ENCODE assay signal across 9 cellular contexts in genomic region chr17:82107341-82107860, GRCh38. TPM values are rescaled to one million over a fixed set of nuclear protein-coding genes. Genes with fewer than 3 reads are reported as not detected.
DNase-seq lines count a peak whose midpoint lies in the region; ATAC-seq and TF ChIP-seq lines count a peak whose summit lies in the region.
"Had no signal": no experiment of that assay in that cellular context is flagged by ENCODE, and none has a peak within 500 bp of the region (broad histone marks: within the 10 kb centered on the region; RNA-seq: fewer than 3 reads in every experiment).

No MANE protein-coding gene starts in this region.

- peaks cover 31% of the 10 kb centered on the region for H3K4me1 ChIP-seq in cardiac muscle cell (ENCODE audit: low read depth)
- peaks cover 0 to 32% of the 10 kb centered on the region in 2 donors for H3K4me1 ChIP-seq in right atrium auricular region
- peaks cover 40% of the 10 kb centered on the region for H3K4me1 ChIP-seq in RWPE2 (ENCODE audit: insufficient read depth, poor library complexity, severe bottlenecking)
- H3K4me1 ChIP-seq in left ventricle myocardium inferior: peaks cover 30% of the 10 kb centered on the region
- peaks cover 13 to 39% (median 25%) of the 10 kb centered on the region in 4 donors for H3K4me1 ChIP-seq in transverse colon
- peaks cover 13 to 16% of the 10 kb centered on the region in 2 donors for H3K4me1 ChIP-seq in ascending aorta

- peak overlapping the region; percentile 47 for H3K27ac ChIP-seq in cardiac muscle cell
- H3K27ac ChIP-seq in right atrium auricular region: no peak overlapping the region
- peak overlapping the region; percentile 68 for H3K27ac ChIP-seq in RWPE2 (ENCODE audit: poor library complexity, severe bottlenecking)
- H3K27ac ChIP-seq in left ventricle myocardium inferior (replicated peaks): no peak overlapping the region
- peak overlapping the region; percentile 81 to 89 (median 84) for H3K27ac ChIP-seq in transverse colon
- peak overlapping the region in 1 of 2 donors; percentile 71 for H3K27ac ChIP-seq in ascending aorta
- H3K27ac ChIP-seq: ovary had no signal

- WGBS in transverse colon (ENCODE audit: low coverage in 1 of 2), 2 donors: 88% methylated on average over 23 of the region's 24 CpGs; no CpG with 5 or more reads in 1 of the 2 donors

- in situ Hi-C loops in transverse colon (cut with MboI; ENCODE audit: low pct_ligation_motif_present in 1 of 4, low pct_unique_long_range_greater_than_20kb in 1 of 4, low sequenced_read_pairs in 3 of 4): no loop called here

- H3K9me3 ChIP-seq in cardiac muscle cell (ENCODE audit: low read depth): no peaks in the 10 kb centered on the region
- no peaks in the 10 kb centered on the region for H3K9me3 ChIP-seq in right atrium auricular region
- no peaks in the 10 kb centered on the region for H3K9me3 ChIP-seq in RWPE2 (ENCODE audit: severe bottlenecking)
- no peaks in the 10 kb centered on the region for H3K9me3 ChIP-seq in left ventricle myocardium inferior (replicated peaks)
- no peaks in the 10 kb centered on the region for H3K9me3 ChIP-seq in transverse colon
- H3K9me3 ChIP-seq in ascending aorta: no peaks in the 10 kb centered on the region
- H3K9me3 ChIP-seq: ovary had no signal

- TF ChIP-seq CTCF in cardiac muscle cell (IDR thresholded peaks at IDR 0.05; ENCODE audit: low read depth, low read length) (peak; percentile 23), right atrium auricular region (IDR thresholded peaks at IDR 0.05) (no peak), RWPE2 (IDR thresholded peaks at IDR 0.05; ENCODE audit: poor library complexity, severe bottlenecking) (peak; percentile 6), left ventricle myocardium inferior (IDR thresholded peaks at IDR 0.05; ENCODE audit: borderline replicate concordance) (peak; percentile 33), transverse colon (IDR thresholded peaks at IDR 0.05) (peak in 3 of 5 experiments; percentile 15 to 31 (median 19)), ascending aorta (IDR thresholded peaks at IDR 0.05) (peak in 1 of 3 experiments; percentile 11)

- DNase-seq in cardiac muscle cell (ENCODE audit: low read depth in 1 of 2, low spot score in 1 of 2) (no peak), right atrium auricular region (ENCODE audit: low spot score) (no peak), RWPE2 (ENCODE audit: low spot score) (peak; percentile 74), left ventricle myocardium inferior (peak; percentile 12), transverse colon (no peak), DMS153 treated with DMSO at 0.1 percent for 48 hours (lab: John Stamatoyannopoulos, UW; ENCODE audit: unreplicated experiment) (no peak), ascending aorta (ENCODE audit: low spot score in 2 of 2) (no peak)

- no peaks in the 10 kb centered on the region for H3K27me3 ChIP-seq in cardiac muscle cell
- H3K27me3 ChIP-seq in right atrium auricular region: no peaks in the 10 kb centered on the region
- no peaks in the 10 kb centered on the region for H3K27me3 ChIP-seq in RWPE2 (ENCODE audit: insufficient read depth, poor library complexity, severe bottlenecking)
- no peaks in the 10 kb centered on the region for H3K27me3 ChIP-seq in left ventricle myocardium inferior (ENCODE audit: low read depth)
- H3K27me3 ChIP-seq in transverse colon: no peaks in the 10 kb centered on the region
- no peaks in the 10 kb centered on the region for H3K27me3 ChIP-seq in ascending aorta
- H3K27me3 ChIP-seq: ovary had no signal

- intact Hi-C loops in left ventricle myocardium inferior (cut with micrococcal nuclease): no loop called here
- intact Hi-C loops in transverse colon (cut with DNase I; ENCODE audit: low total_unique reads): no loop called here
- intact Hi-C loops in ascending aorta (cut with DNase I): no loop called here

- H3K36me3 ChIP-seq in cardiac muscle cell (no peaks in the 10 kb centered on the region), right atrium auricular region (no peaks in the 10 kb centered on the region), RWPE2 (ENCODE audit: low read depth) (no peaks in the 10 kb centered on the region), left ventricle myocardium inferior (peaks cover 4% of the 10 kb centered on the region), transverse colon (no peaks in the 10 kb centered on the region), ascending aorta (peaks cover 2 to 3% of the 10 kb centered on the region in 2 donors)
- H3K36me3 ChIP-seq: ovary had no signal

- TF ChIP-seq POLR2A in transverse colon (IDR thresholded peaks at IDR 0.05): no peak

- no peak overlapping the region for H3K4me3 ChIP-seq in cardiac muscle cell
- H3K4me3 ChIP-seq in right atrium auricular region: no peak overlapping the region
- H3K4me3 ChIP-seq in RWPE2 (ENCODE audit: severe bottlenecking): no peak overlapping the region
- H3K4me3 ChIP-seq in left ventricle myocardium inferior: no peak overlapping the region
- H3K4me3 ChIP-seq in transverse colon: no peak overlapping the region
- no peak overlapping the region for H3K4me3 ChIP-seq in ascending aorta
- H3K4me3 ChIP-seq: ovary had no signal

- no peak for TF ChIP-seq EP300 in transverse colon (IDR thresholded peaks at IDR 0.05; ENCODE audit: low read depth)

- ATAC-seq in RWPE2 (ENCODE audit: low read depth) (no peak), GM18520 (IDR thresholded peaks at IDR 0.05; ENCODE audit: unreplicated experiment) (no peak)

RNA-seq across cellular contexts. Expression of gene FASN, which starts 9.4 kb away (rescaled TPM):
- 276 and 279 TPM in 2 replicates for total RNA-seq in cardiac muscle cell
- polyA plus RNA-seq in cardiac muscle cell: 61.8 and 85.9 TPM in 2 replicates
- total RNA-seq in right atrium auricular region: 10 to 100 TPM; 13.8 to 46.4 TPM
- total RNA-seq in left ventricle myocardium inferior: 13.6 TPM
- 100 to 1,000 TPM in 2 of 4 donors, 10 to 100 TPM in 2; 25.1 to 185 (median 99.4) TPM for total RNA-seq in transverse colon
- total RNA-seq in ascending aorta: 90.9 TPM

RNA-seq across cellular contexts. Expression of gene DUS1L, which starts 41.8 kb away (rescaled TPM):
- total RNA-seq in cardiac muscle cell: 109 and 184 TPM in 2 replicates
- polyA plus RNA-seq in cardiac muscle cell: 183 and 196 TPM in 2 replicates
- 10 to 100 TPM; 33.3 to 45.7 TPM for total RNA-seq in right atrium auricular region
- 64.6 TPM for total RNA-seq in left ventricle myocardium inferior
- total RNA-seq in transverse colon: 100 to 1,000 TPM in 3 of 4 donors, 10 to 100 TPM in 1; 98.6 to 306 (median 132) TPM
- 111 TPM for total RNA-seq in ascending aorta

RNA-seq across cellular contexts. Expression of gene GPS1, which starts 55.7 kb away (rescaled TPM):
- total RNA-seq in cardiac muscle cell: 231 and 235 TPM in 2 replicates
- 223 and 257 TPM in 2 replicates for polyA plus RNA-seq in cardiac muscle cell
- total RNA-seq in right atrium auricular region: 10 to 100 TPM; 79.5 to 90.8 TPM
- total RNA-seq in left ventricle myocardium inferior: 85.9 TPM
- total RNA-seq in transverse colon: 100 to 1,000 TPM in 2 of 4 donors, 10 to 100 TPM in 2; 42.0 to 160 (median 85.5) TPM
- total RNA-seq in ascending aorta: 42.1 TPM

RNA-seq across cellular contexts. Expression of gene RFNG, which starts 55.8 kb away (rescaled TPM):
- total RNA-seq in cardiac muscle cell (94.6 and 104 TPM in 2 replicates), right atrium auricular region (10 to 100 TPM; 21.4 to 25.3 TPM), left ventricle myocardium inferior (21.1 TPM), transverse colon (10 to 100 TPM; 33.2 to 92.0 (median 48.8) TPM), ascending aorta (73.7 TPM)
- polyA plus RNA-seq in cardiac muscle cell: 91.0 and 98.3 TPM in 2 replicates

Comparison
In these comparisons a context has a peak if more than half of its experiments do, and no peak if none do; other contexts are left out.
1. DNase-seq: peak in RWPE2 (single experiment) and left ventricle myocardium inferior (single experiment); none in cardiac muscle cell (0 of 2), right atrium auricular region (single experiment), transverse colon (single experiment), DMS153 treated with DMSO at 0.1 percent for 48 hours (single experiment) and ascending aorta (0 of 2).
2. H3K27ac ChIP-seq: peak in cardiac muscle cell (single experiment), RWPE2 (single experiment) and transverse colon (4 of 4); none in right atrium auricular region (0 of 2) and left ventricle myocardium inferior (single experiment).
3. CTCF ChIP-seq: peak in cardiac muscle cell (single experiment), RWPE2 (single experiment), left ventricle myocardium inferior (single experiment) and transverse colon (3 of 5); none in right atrium auricular region (0 of 2).